In genomic region chr17:149897-150575, GRCh38 we compare ENCODE assay signal across 33 cellular contexts. TPM values are rescaled to one million over a fixed set of nuclear protein-coding genes. Genes with fewer than 3 reads are reported as not detected.
DNase-seq lines count a peak whose midpoint lies in the region; ATAC-seq, FAIRE-seq and TF ChIP-seq lines count a peak whose summit lies in the region.
"Had no signal": no experiment of that assay in that cellular context is flagged by ENCODE, and none has a peak within 500 bp of the region (broad histone marks: within the 10 kb centered on the region; RNA-seq: fewer than 3 reads in every experiment).

No MANE protein-coding gene starts in this region.

- peaks cover 6% of the 10 kb centered on the region for H3K27me3 Mint-ChIP-seq in Caco-2 (ENCODE audit: insufficient read depth, unreplicated experiment)
- H3K27me3 Mint-ChIP-seq: CD4-positive, alpha-beta T cell had no signal

- no peak overlapping the region for H3K27ac Mint-ChIP-seq in Caco-2 (ENCODE audit: unreplicated experiment)
- H3K27ac Mint-ChIP-seq: activated naive CD8-positive, alpha-beta T cell; CD4-positive, alpha-beta T cell; endodermal cell; GM23338; naive thymus-derived CD8-positive, alpha-beta T cell; stimulated activated naive B cell treated with anti-CD40 and anti-IgM and Interleukin-4, amounts not matched to agents 10 μg/mL and 1 μg/mL and 100 μg/mL, for 72 hours had no signal

- H3K36me3 ChIP-seq in Caco-2 (ENCODE audit: control insufficient read depth, insufficient read depth, low read length), result no peaks in the 10 kb centered on the region
- no peaks in the 10 kb centered on the region for H3K36me3 ChIP-seq in HEK293 (ENCODE audit: control insufficient read depth in 2 of 2, insufficient read depth in 1 of 2, low read length in 2 of 2)
- peaks cover 0 to 4% (median 0%) of the 10 kb centered on the region in 3 donors for H3K36me3 ChIP-seq in pancreas
- H3K36me3 ChIP-seq in BE2C, result no peaks in the 10 kb centered on the region
- H3K36me3 ChIP-seq: ascending aorta, cardiac muscle cell had no signal

- H3K27me3 ChIP-seq in Caco-2 (replicated peaks; ENCODE audit: control insufficient read depth, insufficient read depth, low read length) (no peaks in the 10 kb centered on the region), pancreas (no peaks in the 10 kb centered on the region), BE2C (no peaks in the 10 kb centered on the region)
- H3K27me3 ChIP-seq: ascending aorta, cardiac muscle cell, esophagus muscularis mucosa, foreskin keratinocyte, hepatocyte, testis had no signal

- no peak for FAIRE-seq in pancreas (lab: Jason Lieb, UNC)
- FAIRE-seq: GM12891 had no signal

- H3K9me3 ChIP-seq in Caco-2 (no peaks in the 10 kb centered on the region), HEK293 (ENCODE audit: control insufficient read depth, insufficient read depth, low read depth, low read length) (no peaks in the 10 kb centered on the region), pancreas (no peaks in the 10 kb centered on the region), BE2C (no peaks in the 10 kb centered on the region)
- H3K9me3 ChIP-seq: ascending aorta, esophagus muscularis mucosa, testis had no signal

- WGBS in pancreas, 2 donors, result 87 to 92% methylated on average over 9 of the region's 9 CpGs

- no peaks in the 10 kb centered on the region for H3K4me1 Mint-ChIP-seq in Caco-2 (ENCODE audit: low read depth, unreplicated experiment)
- H3K4me1 Mint-ChIP-seq: endodermal cell; GM23338; naive thymus-derived CD8-positive, alpha-beta T cell; stimulated activated naive B cell treated with anti-CD40 and anti-IgM and Interleukin-4, amounts not matched to agents 10 μg/mL and 1 μg/mL and 100 μg/mL, for 72 hours had no signal

- TF ChIP-seq CTCF in Caco-2 (IDR thresholded peaks at IDR 0.05; ENCODE audit: insufficient read depth in 1 of 2, low read depth in 1 of 2, low read length in 1 of 2, severe bottlenecking in 1 of 2, unreplicated experiment in 1 of 2) (no peak), HEK293 (tag by site-specific recombination; IDR thresholded peaks at IDR 0.05) (no peak), pancreas (IDR thresholded peaks at IDR 0.05) (no peak), BE2C (IDR thresholded peaks at IDR 0.05; ENCODE audit: low read depth, low read length) (no peak)

- no peak overlapping the region for H3K4me3 Mint-ChIP-seq in Caco-2 (ENCODE audit: unreplicated experiment)
- H3K4me3 Mint-ChIP-seq: activated naive CD8-positive, alpha-beta T cell; CD4-positive, alpha-beta T cell; endodermal cell; GM23338; IgD-negative memory B cell; naive thymus-derived CD8-positive, alpha-beta T cell; stimulated activated naive B cell treated with anti-CD40 and anti-IgM and Interleukin-4, amounts not matched to agents 10 μg/mL and 1 μg/mL and 100 μg/mL, for 72 hours had no signal

- DNase-seq in Caco-2 (peak; percentile 7 to 39), left lobe of liver (ENCODE audit: low spot score) (peak; percentile 35), pancreas (peak; percentile 2 to 20 (median 10)), BE2C (no peak)
- no peak for DNase-seq in activated CD4-positive, alpha-beta T cell treated with anti-CD3 and anti-CD28 coated beads, Interleukin-2, amount 50 U/mL, for 48 hours
- DNase-seq: activated CD4-positive, alpha-beta T cell treated with anti-CD3 and anti-CD28 coated beads, Interleukin-2, amount 50 U/mL, for 4 hours; CD4-positive, alpha-beta T cell; endodermal cell; foreskin keratinocyte; midbrain; NCI-H1048; NCI-H1694 treated with DMSO at 0.1 percent for 48 hours; NCI-H2171; NCI-H510A; SIG-M5; stimulated activated naive B cell treated with anti-CD40 and anti-IgM and Interleukin-4, amounts not matched to agents 10 μg/mL and 1 μg/mL and 100 μg/mL, for 72 hours; T1000; testis had no signal

- POLR2A ChIA-PET in Caco-2 (lab: Charles Lee), result no interaction called here
- POLR2A ChIA-PET in HEK293 (lab: Yijun Ruan, JAX), result no interaction called here

- CTCF ChIA-PET in Caco-2 (lab: Charles Lee) (no interaction called here), HEK293 (lab: Yijun Ruan, JAX) (interaction anchor here (0.8 to 1.3 kb wide), 8 partner anchors 60 to 849 kb away, joined by 3 to 5 read pairs (median 4); no protein-coding TSS in a partner anchor)

- BruUV-seq in Caco-2 (replicated peaks; lab: Mats Ljungman, UMichigan), result no TSS peak

- intact Hi-C loops in Caco-2 (cut with micrococcal nuclease; ENCODE audit: unreplicated experiment) (no loop called here), pancreas (cut with DNase I) (loop anchor here in 1 of 3 donors (5.0 kb wide), 1 partner anchor 237 kb away; no protein-coding TSS in a partner anchor)

- H3K27ac ChIP-seq in HEK293 (ENCODE audit: extremely low read depth, low read depth, low read length), result no peak overlapping the region
- H3K27ac ChIP-seq in pancreas, result no peak overlapping the region
- H3K27ac ChIP-seq: ascending aorta, cardiac muscle cell, esophagus muscularis mucosa, foreskin keratinocyte, hepatocyte, parathyroid adenoma, testis had no signal

- H3K9me3 Mint-ChIP-seq in Caco-2 (ENCODE audit: unreplicated experiment), result no peaks in the 10 kb centered on the region
- H3K9me3 Mint-ChIP-seq: CD4-positive, alpha-beta T cell; endodermal cell; GM23338; IgD-negative memory B cell; naive thymus-derived CD8-positive, alpha-beta T cell; stimulated activated naive B cell treated with anti-CD40 and anti-IgM and Interleukin-4, amounts not matched to agents 10 μg/mL and 1 μg/mL and 100 μg/mL, for 72 hours had no signal

- no peaks in the 10 kb centered on the region for H3K36me3 Mint-ChIP-seq in Caco-2 (ENCODE audit: insufficient read depth, unreplicated experiment)
- H3K36me3 Mint-ChIP-seq: activated naive CD8-positive, alpha-beta T cell; IgD-negative memory B cell; naive thymus-derived CD8-positive, alpha-beta T cell; stimulated activated naive B cell treated with anti-CD40 and anti-IgM and Interleukin-4, amounts not matched to agents 10 μg/mL and 1 μg/mL and 100 μg/mL, for 72 hours had no signal

- ATAC-seq in left lobe of liver (no peak), pancreas (no peak), GM21526 (IDR thresholded peaks at IDR 0.05; ENCODE audit: low FRiP score, unreplicated experiment) (no peak), HG03457 (IDR thresholded peaks at IDR 0.05; ENCODE audit: unreplicated experiment) (no peak)
- ATAC-seq: foreskin keratinocyte; GM23338; naive thymus-derived CD8-positive, alpha-beta T cell; Panc1; right cardiac atrium; stimulated activated naive B cell treated with anti-CD40 and anti-IgM and Interleukin-4, amounts not matched to agents 10 μg/mL and 1 μg/mL and 100 μg/mL, for 72 hours had no signal

- no peak overlapping the region for H3K4me3 ChIP-seq in Caco-2 (ENCODE audit: low read depth, low read length)
- no peak overlapping the region for H3K4me3 ChIP-seq in HEK293 (ENCODE audit: low read depth, low read length)
- H3K4me3 ChIP-seq in pancreas, result no peak overlapping the region
- no peak overlapping the region for H3K4me3 ChIP-seq in BE2C (ENCODE audit: low read depth, low read length)
- H3K4me3 ChIP-seq: ascending aorta, cardiac muscle cell, esophagus muscularis mucosa, GM23338, hepatocyte, testis had no signal

- H3K4me1 ChIP-seq in Caco-2 (no peaks in the 10 kb centered on the region), HEK293 (ENCODE audit: control insufficient read depth, insufficient read depth, low read length) (no peaks in the 10 kb centered on the region), pancreas (no peaks in the 10 kb centered on the region), BE2C (no peaks in the 10 kb centered on the region)
- H3K4me1 ChIP-seq: ascending aorta, esophagus muscularis mucosa, foreskin keratinocyte, parathyroid adenoma, testis had no signal

TF ChIP-seq in HEK293, 187 proteins besides CTCF, POLR2A, EP300 and RAD21 (continues in another document):
- TF ChIP-seq ZNF146 (tag by site-specific recombination; IDR thresholded peaks at IDR 0.05) (no peak), ZNF530 (tag by site-specific recombination; IDR thresholded peaks at IDR 0.05; ENCODE audit: low read depth) (no peak), ZNF23 (tag by site-specific recombination; IDR thresholded peaks at IDR 0.05; ENCODE audit: borderline replicate concordance) (no peak), ZNF416 (tag by site-specific recombination; IDR thresholded peaks at IDR 0.05) (no peak), WT1 (tag by site-specific recombination; IDR thresholded peaks at IDR 0.05) (no peak), KLF9 (tag by site-specific recombination; IDR thresholded peaks at IDR 0.05; ENCODE audit: low read depth) (peak; percentile 44; the same call in 1 of the 2 replicates), ZNF174 (tag by site-specific recombination; IDR thresholded peaks at IDR 0.05) (no peak), ZSCAN30 (tag by site-specific recombination; IDR thresholded peaks at IDR 0.05) (no peak), ZNF423 (tag by site-specific recombination; IDR thresholded peaks at IDR 0.05) (no peak), ZNF514 (tag by site-specific recombination; IDR thresholded peaks at IDR 0.05) (no peak), ZXDB (tag by site-specific recombination; IDR thresholded peaks at IDR 0.05) (no peak), SP3 (tag by site-specific recombination; IDR thresholded peaks at IDR 0.05) (no peak), OVOL3 (tag by site-specific recombination; IDR thresholded peaks at IDR 0.05) (no peak), ZFP3 (tag by site-specific recombination; IDR thresholded peaks at IDR 0.05; ENCODE audit: low read depth) (no peak)
- TF ChIP-seq, protein P1, sequence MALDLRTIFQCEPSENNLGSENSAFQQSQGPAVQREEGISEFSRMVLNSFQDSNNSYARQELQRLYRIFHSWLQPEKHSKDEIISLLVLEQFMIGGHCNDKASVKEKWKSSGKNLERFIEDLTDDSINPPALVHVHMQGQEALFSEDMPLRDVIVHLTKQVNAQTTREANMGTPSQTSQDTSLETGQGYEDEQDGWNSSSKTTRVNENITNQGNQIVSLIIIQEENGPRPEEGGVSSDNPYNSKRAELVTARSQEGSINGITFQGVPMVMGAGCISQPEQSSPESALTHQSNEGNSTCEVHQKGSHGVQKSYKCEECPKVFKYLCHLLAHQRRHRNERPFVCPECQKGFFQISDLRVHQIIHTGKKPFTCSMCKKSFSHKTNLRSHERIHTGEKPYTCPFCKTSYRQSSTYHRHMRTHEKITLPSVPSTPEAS (tag by site-specific recombination; IDR thresholded peaks at IDR 0.05), result no peak

RNA-seq across cellular contexts. Expression of gene SCGB1C2, which starts 12.7 kb away (rescaled TPM):
- total RNA-seq in Caco-2 (2022) (not detected in 2 replicates), left lobe of liver (not detected), pancreas (under 1 TPM in 3 of 6 donors, not detected in 3; 0.38 to 0.55 (median 0.50) TPM)
- not detected for polyA plus RNA-seq in pancreas
- not detected for polyA plus RNA-seq in BE2C (2012; ENCODE audit: insufficient read depth, insufficient read length, low read depth)
- total RNA-seq: ascending aorta; cardiac muscle cell; CD4-positive, alpha-beta T cell; endodermal cell; esophagus muscularis mucosa; foreskin keratinocyte; GM23338; hepatocyte; naive thymus-derived CD8-positive, alpha-beta T cell; right cardiac atrium; testis had no signal
- polyA plus RNA-seq: cardiac muscle cell; foreskin keratinocyte; GM23338; hepatocyte; IgD-negative memory B cell; naive thymus-derived CD8-positive, alpha-beta T cell; right cardiac atrium had no signal

RNA-seq across cellular contexts. Expression of gene DOC2B, which starts 31.4 kb away (rescaled TPM):
- 0.35 TPM in 1 of 2 replicates, not detected in the other for total RNA-seq in Caco-2 (2022)
- 0.68 TPM for total RNA-seq in left lobe of liver
- 10 to 100 TPM in 4 of 6 donors, 1 to 10 TPM in 2; 4.9 to 25.1 (median 11.5) TPM for total RNA-seq in pancreas
- polyA plus RNA-seq in pancreas, result 10 to 100 TPM in 1 of 2 donors, 1 to 10 TPM in 1; 4.3 to 12.1 TPM
- 4.0 TPM for polyA plus RNA-seq in BE2C (2012; ENCODE audit: insufficient read depth, insufficient read length, low read depth)
- total RNA-seq: foreskin keratinocyte had no signal
- polyA plus RNA-seq: foreskin keratinocyte; IgD-negative memory B cell; naive thymus-derived CD8-positive, alpha-beta T cell had no signal

Comparison
In these comparisons a context has a peak if more than half of its experiments do, and no peak if none do; other contexts are left out.
1. DNase-seq: peak in Caco-2 (2 of 2), left lobe of liver (single experiment) and pancreas (6 of 6); none in activated CD4-positive, alpha-beta T cell treated with anti-CD3 and anti-CD28 coated beads, Interleukin-2, amount 50 U/mL, for 48 hours (0 of 2) and BE2C (single experiment).